In the genomic region with DNA sequence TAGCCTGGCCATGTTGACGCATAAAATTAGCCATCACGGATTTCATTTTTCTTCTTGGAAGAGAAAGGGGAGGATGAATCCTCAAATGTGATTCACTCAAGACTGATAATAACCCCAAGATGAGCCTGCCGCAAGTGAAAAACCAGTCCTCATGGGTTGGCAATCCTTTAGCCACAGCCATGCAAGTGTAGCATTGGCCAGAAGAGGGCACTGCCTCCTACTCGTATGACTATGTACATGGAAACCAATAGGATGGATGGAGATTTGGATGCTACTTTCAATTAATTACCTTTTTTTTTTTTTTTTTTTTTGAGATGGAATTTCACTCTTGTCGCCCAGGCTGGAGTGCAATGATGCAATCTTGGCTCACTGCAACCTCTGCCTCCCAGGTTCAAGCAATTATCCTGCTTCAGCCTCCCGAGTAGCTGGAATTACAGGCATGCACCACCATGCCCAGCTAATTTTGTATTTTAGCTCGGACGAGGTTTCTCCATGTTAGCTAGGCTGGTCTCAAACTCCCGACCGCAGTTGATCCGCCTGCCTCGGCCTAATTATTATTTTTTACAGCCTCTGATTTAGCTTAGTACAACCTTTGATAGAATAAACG, we compare ENCODE assay signal across 8 cellular contexts. TPM values are rescaled to one million over a fixed set of nuclear protein-coding genes. Genes with fewer than 3 reads are reported as not detected.
A peak's percentile ranks its signal among the peaks of the same experiment; 100 is the strongest.
DNase-seq lines count a peak whose midpoint lies in the region; ATAC-seq and TF ChIP-seq lines count a peak whose summit lies in the region.
"Not testable (repeated sequence)": the region's sequence is repeated elsewhere in the genome, so short reads cannot be mapped to it uniquely, and the experiment has no call there.

No MANE protein-coding gene starts in this region.

- intact Hi-C loops in posterior vena cava (cut with DNase I) = loop anchor here (5.0 to 10.0 kb wide), 3 partner anchors 43 to 1435 kb away; no protein-coding TSS in a partner anchor

- H3K36me3 ChIP-seq in cardiac muscle cell = not testable (repeated sequence)

- ATAC-seq in HG02870 (IDR thresholded peaks at IDR 0.05; ENCODE audit: unreplicated experiment) = peak; percentile 79
- ATAC-seq in activated naive CD8-positive, alpha-beta T cell treated with anti-CD3 and anti-CD28 coated beads, Interleukin-2, amount 50 U/mL, for 24 hours = peak; percentile 90

- not testable (repeated sequence) for H3K36me3 Mint-ChIP-seq in activated naive CD8-positive, alpha-beta T cell treated with anti-CD3 and anti-CD28 coated beads, Interleukin-2, amount 50 U/mL, for 24 hours (ENCODE audit: low read depth)

- H3K9me3 ChIP-seq in cardiac muscle cell (ENCODE audit: low read depth) = not testable (repeated sequence)

- not testable (repeated sequence) for H3K9me3 Mint-ChIP-seq in activated naive CD8-positive, alpha-beta T cell treated with anti-CD3 and anti-CD28 coated beads, Interleukin-2, amount 50 U/mL, for 24 hours

- not testable (repeated sequence) for H3K4me3 ChIP-seq in cardiac muscle cell

- DNase-seq in NCI-H2029 (lab: John Stamatoyannopoulos, UW) (peak; percentile 75), T-helper 1 cell (peak; percentile 40 to 76 (median 65)), cardiac muscle cell (ENCODE audit: low read depth in 1 of 2, low spot score in 1 of 2) (peak; percentile 79 to 91), posterior vena cava (ENCODE audit: low spot score) (peak; percentile 92), ureter (ENCODE audit: low spot score) (peak; percentile 85)
- peak; percentile 74 for DNase-seq in activated naive CD8-positive, alpha-beta T cell treated with anti-CD3 and anti-CD28 coated beads, Interleukin-2, amount 50 U/mL, for 24 hours

- H3K4me1 ChIP-seq in cardiac muscle cell (ENCODE audit: low read depth) = not testable (repeated sequence)

- not testable (repeated sequence) for H3K27me3 ChIP-seq in cardiac muscle cell

- not testable (repeated sequence) for H3K27ac Mint-ChIP-seq in activated naive CD8-positive, alpha-beta T cell treated with anti-CD3 and anti-CD28 coated beads, Interleukin-2, amount 50 U/mL, for 24 hours

- not testable (repeated sequence) for H3K4me3 Mint-ChIP-seq in activated naive CD8-positive, alpha-beta T cell treated with anti-CD3 and anti-CD28 coated beads, Interleukin-2, amount 50 U/mL, for 24 hours

- H3K4me1 Mint-ChIP-seq in activated naive CD8-positive, alpha-beta T cell treated with anti-CD3 and anti-CD28 coated beads, Interleukin-2, amount 50 U/mL, for 24 hours = not testable (repeated sequence)

- not testable (repeated sequence) for H3K27me3 Mint-ChIP-seq in activated naive CD8-positive, alpha-beta T cell treated with anti-CD3 and anti-CD28 coated beads, Interleukin-2, amount 50 U/mL, for 24 hours

- TF ChIP-seq CTCF in GM12873 (IDR thresholded peaks at IDR 0.05; ENCODE audit: insufficient read depth, low read depth, low read length, missing control alignments) (peak; percentile 86), cardiac muscle cell (IDR thresholded peaks at IDR 0.05; ENCODE audit: low read depth, low read length) (peak; percentile 85)

- not testable (repeated sequence) for H3K27ac ChIP-seq in cardiac muscle cell

RNA-seq across cellular contexts. Expression of a gene that starts 38.2 kb away (rescaled TPM):
- total RNA-seq in cardiac muscle cell (79.6 and 83.5 TPM in 2 replicates), posterior vena cava (10 to 100 TPM; 90.2 to 97.5 TPM), ureter (94.7 TPM)
- 97.7 and 104 TPM in 2 replicates for polyA plus RNA-seq in cardiac muscle cell

RNA-seq across cellular contexts. Expression of a gene that starts 39.4 kb away (rescaled TPM):
- total RNA-seq in cardiac muscle cell = 33.2 and 51.8 TPM in 2 replicates
- 55.3 and 60.3 TPM in 2 replicates for polyA plus RNA-seq in cardiac muscle cell
- 100 to 1,000 TPM; 148 to 189 TPM for total RNA-seq in posterior vena cava
- 193 TPM for total RNA-seq in ureter
